Comparison of ENCODE assay signal across 29 cellular contexts in the genomic region with DNA sequence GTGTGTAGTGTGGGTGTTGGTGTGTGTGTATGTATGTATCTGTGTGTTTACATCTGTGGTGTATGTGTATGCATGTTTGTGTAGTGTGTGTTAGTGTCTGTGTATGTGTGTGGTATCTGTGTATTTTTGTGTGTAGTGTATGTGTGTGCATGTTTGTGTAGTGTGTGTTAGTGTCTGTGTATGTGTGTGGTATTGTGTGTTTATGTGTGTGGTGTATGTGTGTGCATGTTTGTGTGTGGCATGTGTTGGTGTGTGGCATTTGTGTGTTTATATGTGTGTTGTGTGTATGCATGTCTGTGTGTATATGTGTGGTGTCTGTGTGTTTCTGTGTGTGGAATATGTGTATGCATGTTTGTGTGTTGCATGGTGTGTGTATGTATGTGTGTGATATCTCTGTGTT.
"Had no signal": no experiment of that assay in that cellular context is flagged by ENCODE, and none has a peak within 500 bp of the region (broad histone marks: within the 10 kb centered on the region; RNA-seq: fewer than 3 reads in every experiment).

No MANE protein-coding gene starts in this region.

- DNase-seq: hypothalamus; immature natural killer cell; kidney; left colon; left lung; lower lobe of right lung; mammary epithelial cell; mesenchymal stem cell; naive B cell; natural killer cell; nephron progenitor cell; ovary; stimulated activated CD4-positive, alpha-beta T cell treated with anti-CD3 and anti-CD28 coated beads, Interleukin-12 subunit alpha, Interleukin-12 subunit beta, amount 100 ng/mL, for 4 hours; stimulated activated CD4-positive, alpha-beta T cell treated with anti-CD3 and anti-CD28 coated beads, Interleukin-15, amount 100 ng/mL, for 24 hours; stimulated activated CD4-positive, alpha-beta T cell treated with anti-CD3 and anti-CD28 coated beads, Interleukin-2, amount 100 ng/mL, for 24 hours; stimulated activated CD4-positive, alpha-beta T cell treated with anti-CD3 and anti-CD28 coated beads, Interleukin-4, amount 100 ng/mL, for 1 hour; stimulated activated naive B cell treated with anti-CD40 and anti-IgM and Interleukin-4, amounts not matched to agents 10 μg/mL and 1 μg/mL and 100 μg/mL, for 72 hours; stimulated activated naive CD8-positive, alpha-beta T cell treated with anti-CD3 and anti-CD28 coated beads, Interleukin-15, Interleukin-2, amounts not matched to agents 100 U/mL and 50 U/mL, for 24 hours; stomach; tibial artery; trophoblast cell had no signal

- H3K36me3 Mint-ChIP-seq: immature natural killer cell; naive B cell; natural killer cell; stimulated activated naive B cell treated with anti-CD40 and anti-IgM and Interleukin-4, amounts not matched to agents 10 μg/mL and 1 μg/mL and 100 μg/mL, for 72 hours had no signal

- H3K4me1 ChIP-seq: vagina had no signal

- H3K4me3 ChIP-seq: left lung, lower lobe of right lung, neural progenitor cell, ovary, right atrium auricular region, skin epidermis, stomach, thoracic aorta, tibial artery, vagina had no signal

- H3K27ac ChIP-seq: left lung, lower lobe of right lung, neural progenitor cell, ovary, right atrium auricular region, skin epidermis, stomach, thoracic aorta, tibial artery, vagina had no signal

- H3K9ac ChIP-seq: neural progenitor cell had no signal

- H3K36me3 ChIP-seq: left lung, lower lobe of right lung, neural progenitor cell, ovary, right atrium auricular region, stomach, thoracic aorta, tibial artery, vagina had no signal

- ATAC-seq: left colon; left lung; sciatic nerve; stimulated activated naive B cell treated with anti-CD40 and anti-IgM and Interleukin-4, amounts not matched to agents 10 μg/mL and 1 μg/mL and 100 μg/mL, for 72 hours; stimulated activated naive CD8-positive, alpha-beta T cell treated with anti-CD3 and anti-CD28 coated beads, Interleukin-15, Interleukin-2, amounts not matched to agents 100 U/mL and 50 U/mL, for 24 hours had no signal

- H3K9me3 Mint-ChIP-seq: immature natural killer cell; naive B cell; natural killer cell; nephron progenitor cell; stimulated activated naive B cell treated with anti-CD40 and anti-IgM and Interleukin-4, amounts not matched to agents 10 μg/mL and 1 μg/mL and 100 μg/mL, for 72 hours had no signal

- H3K9me3 ChIP-seq: left lung, lower lobe of right lung, ovary, right atrium auricular region, stomach, thoracic aorta, tibial artery, vagina had no signal

- H3K4me2 ChIP-seq: neural progenitor cell had no signal

- H3K27me3 Mint-ChIP-seq: progenitor cell of endocrine pancreas had no signal

- H3K4me3 Mint-ChIP-seq: immature natural killer cell; naive B cell; natural killer cell; nephron progenitor cell; neural progenitor cell; stimulated activated naive B cell treated with anti-CD40 and anti-IgM and Interleukin-4, amounts not matched to agents 10 μg/mL and 1 μg/mL and 100 μg/mL, for 72 hours had no signal

- FAIRE-seq: islet of Langerhans, kidney had no signal

- H3K27me3 ChIP-seq: ovary, right atrium auricular region, vagina had no signal

- H3K27ac Mint-ChIP-seq: immature natural killer cell; naive B cell; natural killer cell; nephron progenitor cell; neural progenitor cell; progenitor cell of endocrine pancreas; stimulated activated naive B cell treated with anti-CD40 and anti-IgM and Interleukin-4, amounts not matched to agents 10 μg/mL and 1 μg/mL and 100 μg/mL, for 72 hours had no signal

- H2AFZ ChIP-seq: neural progenitor cell had no signal
